ENCODE assay signal across 10 cellular contexts in the genomic region with DNA sequence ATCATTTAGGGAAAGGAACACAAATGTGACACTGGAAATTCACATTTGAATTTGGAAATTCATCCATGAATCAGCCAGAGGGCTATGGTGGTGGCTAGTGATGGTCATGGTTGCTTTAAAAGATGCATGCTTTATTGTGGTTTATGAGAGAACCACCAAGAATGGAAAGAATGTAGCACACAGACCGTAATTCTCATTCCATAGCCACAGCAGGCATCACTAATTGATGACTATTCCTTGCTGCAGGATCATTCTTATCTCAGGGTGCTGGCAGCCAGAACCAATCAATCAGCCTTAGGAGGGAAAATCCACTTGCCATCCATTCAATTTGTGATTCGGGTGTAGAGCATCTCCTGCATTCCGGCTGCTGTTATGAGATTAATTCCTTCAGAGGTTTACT.
DNase-seq lines count a peak whose midpoint lies in the region; ATAC-seq, FAIRE-seq and TF ChIP-seq lines count a peak whose summit lies in the region.
"Had no signal": no experiment of that assay in that cellular context is flagged by ENCODE, and none has a peak within 500 bp of the region (broad histone marks: within the 10 kb centered on the region; RNA-seq: fewer than 3 reads in every experiment).

No MANE protein-coding gene starts in this region.

- TF ChIP-seq CTCF in fibroblast of pulmonary artery (IDR thresholded peaks at IDR 0.05; ENCODE audit: low read length, missing control alignments) = no peak

- FAIRE-seq in H54 (lab: Jason Lieb, UNC) = no peak

- in situ Hi-C loops in SK-MEL-5 (cut with HindIII; ENCODE audit: low pct_unique_long_range_greater_than_20kb, low sequenced_read_pairs) = no loop called here

- DNase-seq in H54 (ENCODE audit: insufficient read length, low spot score) = peak; percentile 30
- DNase-seq in SK-MEL-5 (ENCODE audit: low read depth, low spot score) = peak; percentile 1
- peak; percentile 75 for DNase-seq in fibroblast of pulmonary artery (ENCODE audit: low read depth)
- DNase-seq in stromal cell of bone marrow (ENCODE audit: low read depth) = peak; percentile 58
- DNase-seq in occipital lobe (lab: John Stamatoyannopoulos, UW) = no peak
- DNase-seq in NCI-H748 (lab: John Stamatoyannopoulos, UW; ENCODE audit: unreplicated experiment) = no peak
- DNase-seq: activated CD4-positive, CD25-positive, alpha-beta regulatory T cell treated with anti-CD3 and anti-CD28 coated beads, Interleukin-2, amount 50 U/mL, for 72 hours; NCI-H2107 had no signal

- ATAC-seq in HG02884 (IDR thresholded peaks at IDR 0.05; ENCODE audit: unreplicated experiment) = no peak

- H3K4me3 ChIP-seq in fibroblast of pulmonary artery (replicated peaks; ENCODE audit: low read depth, low read length) = no peak overlapping the region
- H3K4me3 ChIP-seq: skin epidermis had no signal

- no peak for TF ChIP-seq POLR2A in H54 (IDR thresholded peaks at IDR 0.05; ENCODE audit: low read depth, low read length)

Comparison
In these comparisons a context has a peak if more than half of its experiments do, and no peak if none do; other contexts are left out.
1. DNase-seq: peak in H54 (single experiment), SK-MEL-5 (single experiment), fibroblast of pulmonary artery (single experiment) and stromal cell of bone marrow (single experiment); none in occipital lobe (single experiment) and NCI-H748 (single experiment).